In genomic region chr12:113416091-113416754, GRCh38 we compare ENCODE assay signal across 1 cellular context.
TF ChIP-seq lines count a peak whose summit lies in the region.

No MANE protein-coding gene starts in this region.

TF ChIP-seq in K562, 482 proteins besides CTCF, POLR2A, EP300 and RAD21 (continued from another document and continues in another):
- TF ChIP-seq MGA (IDR thresholded peaks at IDR 0.05) (peak; percentile 51; the same call in 1 of the 2 replicates), SP2 (IDR thresholded peaks at IDR 0.05; ENCODE audit: extremely low read depth, low read depth, low read length, poor library complexity, severe bottlenecking) (no peak), TRIM25 (IDR thresholded peaks at IDR 0.05; ENCODE audit: borderline replicate concordance) (no peak), CREB3L1 (IDR thresholded peaks at IDR 0.05; ENCODE audit: borderline replicate concordance, low read depth) (no peak), ARID4B (CRISPR knock-in tag; IDR thresholded peaks at IDR 0.05) (no peak), ZNF197 (CRISPR knock-in tag; IDR thresholded peaks at IDR 0.05; ENCODE audit: low read depth) (peak; percentile 50; the same call in 1 of the 2 replicates), CC2D1A (IDR thresholded peaks at IDR 0.05) (no peak), E2F3 (CRISPR knock-in tag; IDR thresholded peaks at IDR 0.05) (no peak), ZZZ3 (IDR thresholded peaks at IDR 0.05) (no peak), TEAD4 (IDR thresholded peaks at IDR 0.05; ENCODE audit: low read length) (no peak), TEAD4 (CRISPR knock-in tag; IDR thresholded peaks at IDR 0.05; ENCODE audit: borderline replicate concordance) (no peak), RUNX1 (IDR thresholded peaks at IDR 0.05; ENCODE audit: low read depth) (no peak), SRSF9 (IDR thresholded peaks at IDR 0.05; ENCODE audit: borderline replicate concordance, low read depth, low read length) (no peak), E2F1 (CRISPR knock-in tag; IDR thresholded peaks at IDR 0.05) (no peak), RBBP5 (IDR thresholded peaks at IDR 0.05; ENCODE audit: borderline replicate concordance, insufficient read depth, low read length, poor library complexity, severe bottlenecking) (no peak), PTTG1 (tag; IDR thresholded peaks at IDR 0.05; ENCODE audit: low read depth) (no peak), BDP1 (IDR thresholded peaks at IDR 0.05; ENCODE audit: insufficient read depth, insufficient read length) (no peak), BRD9 (IDR thresholded peaks at IDR 0.05; ENCODE audit: low read depth, partially characterized antibody) (no peak), KLF16 (IDR thresholded peaks at IDR 0.05) (no peak), PML (IDR thresholded peaks at IDR 0.05; ENCODE audit: low read length) (no peak), ZNF175 (CRISPR knock-in tag; IDR thresholded peaks at IDR 0.05; ENCODE audit: low read depth) (0 out of 2 replicates have a peak, but pooled peaks have one; percentile 21), DDX20 (tag; IDR thresholded peaks at IDR 0.05; ENCODE audit: low read depth) (no peak), ZNF586 (CRISPR knock-in tag; conservative IDR thresholded peaks at IDR 0.05) (no peak), FOXK1 (CRISPR knock-in tag; IDR thresholded peaks at IDR 0.05; ENCODE audit: borderline replicate concordance) (no peak), SETDB1 (IDR thresholded peaks at IDR 0.05; ENCODE audit: low read length) (no peak), RBM34 (IDR thresholded peaks at IDR 0.05; ENCODE audit: borderline replicate concordance, insufficient read depth, low read length) (no peak), GATA2 (CRISPR knock-in tag; IDR thresholded peaks at IDR 0.05) (no peak), ZNF551 (CRISPR knock-in tag; IDR thresholded peaks at IDR 0.05) (no peak), TBP (optimal IDR thresholded peaks at IDR 0.05; ENCODE audit: low read depth, low read length) (no peak), FOXO4 (CRISPR knock-in tag; IDR thresholded peaks at IDR 0.05) (no peak), DACH1 (IDR thresholded peaks at IDR 0.05; ENCODE audit: partially characterized antibody) (no peak), PHF8 (IDR thresholded peaks at IDR 0.05; ENCODE audit: borderline replicate concordance, low read length) (no peak), MAFK (IDR thresholded peaks at IDR 0.05; ENCODE audit: low read length) (no peak), IFI16 (CRISPR knock-in tag; IDR thresholded peaks at IDR 0.05) (no peak), JUN (IDR thresholded peaks at IDR 0.05; ENCODE audit: borderline replicate concordance, low read depth, low read length) (peak; percentile 73; the same call in 1 of the 2 replicates), JUN (CRISPR knock-in tag; IDR thresholded peaks at IDR 0.05; ENCODE audit: borderline replicate concordance) (no peak), ILF3 (IDR thresholded peaks at IDR 0.05; ENCODE audit: borderline replicate concordance) (no peak)
